Comparison of ENCODE assay signal across 1 cellular context in the genomic region with DNA sequence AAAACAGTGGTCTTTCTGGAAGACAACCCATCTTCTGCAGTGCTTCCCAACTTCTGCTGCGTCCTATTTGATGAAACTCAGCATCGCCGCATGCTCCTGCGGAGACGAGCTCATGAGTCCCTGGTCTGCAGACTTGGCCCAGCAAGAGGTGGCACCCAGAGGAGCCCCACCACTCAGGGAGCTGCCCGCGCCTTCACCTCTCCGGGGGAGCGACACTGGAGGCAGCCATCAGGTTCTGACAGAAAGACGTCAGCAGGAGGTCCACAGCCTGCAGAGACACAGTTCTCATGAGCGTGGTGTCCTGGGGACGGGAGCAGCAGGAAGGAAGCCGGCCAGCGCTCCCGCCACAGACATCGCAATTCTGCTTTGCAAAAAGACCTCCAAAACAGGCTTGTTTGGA.
TF ChIP-seq lines count a peak whose summit lies in the region.

No MANE protein-coding gene starts in this region.

TF ChIP-seq in HEK293, 187 proteins besides CTCF, POLR2A, EP300 and RAD21:
- no peak for TF ChIP-seq ZEB2 (tag by site-specific recombination; IDR thresholded peaks at IDR 0.05)
- no peak for TF ChIP-seq MEIS1 (CRISPR knock-in tag; IDR thresholded peaks at IDR 0.05; ENCODE audit: borderline replicate concordance)
- TF ChIP-seq GLIS1 (tag by site-specific recombination; IDR thresholded peaks at IDR 0.05) = peak; percentile 39; the same call in 1 of the 2 replicates
- TF ChIP-seq ZNF140 (tag by site-specific recombination; IDR thresholded peaks at IDR 0.05) = no peak
- TF ChIP-seq ZNF292 (tag by site-specific recombination; IDR thresholded peaks at IDR 0.05; ENCODE audit: borderline replicate concordance, low read depth) = no peak
- no peak for TF ChIP-seq ZNF571 (tag by site-specific recombination; IDR thresholded peaks at IDR 0.05)
- no peak for TF ChIP-seq ZNF785 (tag by site-specific recombination; IDR thresholded peaks at IDR 0.05)
- TF ChIP-seq ZIC2 (tag by site-specific recombination; IDR thresholded peaks at IDR 0.05) = peak; percentile 91
- TF ChIP-seq ZNF302 (tag by site-specific recombination; IDR thresholded peaks at IDR 0.05; ENCODE audit: low read depth) = no peak
- no peak for TF ChIP-seq ZNF18 (tag by site-specific recombination; IDR thresholded peaks at IDR 0.05)
- TF ChIP-seq ZNF248 (tag by site-specific recombination; IDR thresholded peaks at IDR 0.05) = no peak
- no peak for TF ChIP-seq ZNF692 (tag by site-specific recombination; IDR thresholded peaks at IDR 0.05)
- no peak for TF ChIP-seq ZNF239 (tag by site-specific recombination; IDR thresholded peaks at IDR 0.05)
- no peak for TF ChIP-seq SCRT2 (tag by site-specific recombination; IDR thresholded peaks at IDR 0.05)
- TF ChIP-seq MYNN (tag by site-specific recombination; IDR thresholded peaks at IDR 0.05; ENCODE audit: borderline replicate concordance) = no peak
- no peak for TF ChIP-seq MZF1 (tag by site-specific recombination; IDR thresholded peaks at IDR 0.05; ENCODE audit: borderline replicate concordance)
- TF ChIP-seq ZNF664 (tag by site-specific recombination; IDR thresholded peaks at IDR 0.05) = no peak
- TF ChIP-seq ZBTB8A (tag by site-specific recombination; IDR thresholded peaks at IDR 0.05) = no peak
TF ChIP-seq in HEK293: peak in this region for 2.
